ENCODE assay signal across 1 cellular context in genomic region chr11:114400974-114401223, GRCh38.
TF ChIP-seq lines count a peak whose summit lies in the region.

No MANE protein-coding gene starts in this region.

TF ChIP-seq in GM12878, 131 proteins besides CTCF, POLR2A, EP300 and RAD21:
- TF ChIP-seq STAT3 (IDR thresholded peaks at IDR 0.05; ENCODE audit: low read depth, low read length) = no peak
- TF ChIP-seq SKIL (IDR thresholded peaks at IDR 0.05; ENCODE audit: low read depth, poor library complexity, severe bottlenecking) = peak; percentile 22
- TF ChIP-seq ZBTB4 (CRISPR knock-in tag; IDR thresholded peaks at IDR 0.05) = no peak
- TF ChIP-seq MYC (IDR thresholded peaks at IDR 0.05; ENCODE audit: insufficient read depth, insufficient read length, insufficient replicate concordance, low read length, severe bottlenecking) = no peak
- TF ChIP-seq ASH2L (IDR thresholded peaks at IDR 0.05; ENCODE audit: borderline replicate concordance, low read depth) = 0 out of 2 replicates have a peak, but pooled peaks have one; percentile 6
- 0 out of 2 replicates have a peak, but pooled peaks have one; percentile 35 for TF ChIP-seq MTA2 (IDR thresholded peaks at IDR 0.05; ENCODE audit: low read depth)
- no peak for TF ChIP-seq CBX5 (IDR thresholded peaks at IDR 0.05; ENCODE audit: low read depth)
- 0 out of 2 replicates have a peak, but pooled peaks have one; percentile 12 for TF ChIP-seq ZBTB40 (IDR thresholded peaks at IDR 0.05; ENCODE audit: borderline replicate concordance)
- TF ChIP-seq YY1 (IDR thresholded peaks at IDR 0.05; ENCODE audit: low read depth, low read length) = no peak
- 0 out of 2 replicates have a peak, but pooled peaks have one; percentile 31 for TF ChIP-seq PAX8 (IDR thresholded peaks at IDR 0.05)
